In genomic region chr3:49803464-49804140, GRCh38 we compare ENCODE assay signal across 9 cellular contexts.
DNase-seq lines count a peak whose midpoint lies in the region; ATAC-seq and TF ChIP-seq lines count a peak whose summit lies in the region.
"Had no signal": no experiment of that assay in that cellular context is flagged by ENCODE, and none has a peak within 500 bp of the region (broad histone marks: within the 10 kb centered on the region; RNA-seq: fewer than 3 reads in every experiment).

No MANE protein-coding gene starts in this region.

- H3K27ac ChIP-seq in SK-N-MC: no peak overlapping the region
- H3K27ac ChIP-seq: C4-2B had no signal

- no peaks in the 10 kb centered on the region for H3K36me3 ChIP-seq in SK-N-MC (ENCODE audit: insufficient read depth, low read length)

- peak overlapping the region; percentile 85 for H3K4me3 ChIP-seq in SK-N-MC
- H3K4me3 ChIP-seq in astrocyte of the spinal cord (ENCODE audit: low read depth, low read length): peak overlapping the region; percentile 66
- peak overlapping the region; percentile 82 for H3K4me3 ChIP-seq in iPS-18c (ENCODE audit: insufficient read depth, low read depth, low read length)

- in situ Hi-C loops in astrocyte of the spinal cord (cut with HindIII; ENCODE audit: low sequenced_read_pairs): no loop called here

- no peak for TF ChIP-seq CTCF in astrocyte of the spinal cord (IDR thresholded peaks at IDR 0.05; ENCODE audit: low read depth, low read length)

- ATAC-seq in HG03196 (IDR thresholded peaks at IDR 0.05; ENCODE audit: unreplicated experiment): peak; percentile 13

- H3K9me3 ChIP-seq in SK-N-MC (ENCODE audit: low read depth, low read length): no peaks in the 10 kb centered on the region
- no peaks in the 10 kb centered on the region for H3K9me3 ChIP-seq in iPS-18c (ENCODE audit: control insufficient read depth, insufficient read depth, low read length)

- H3K9ac ChIP-seq in SK-N-MC (ENCODE audit: insufficient read length): no peak overlapping the region

- DNase-seq in NCI-H146 (lab: John Stamatoyannopoulos, UW): peak; percentile 21
- DNase-seq in NCI-H146 treated with DMSO at 0.1 percent for 48 hours (lab: John Stamatoyannopoulos, UW; ENCODE audit: unreplicated experiment): no peak
- no peak for DNase-seq in SK-N-MC (ENCODE audit: low read depth, low spot score)
- DNase-seq in astrocyte of the spinal cord (ENCODE audit: low read depth, low spot score): no peak
- DNase-seq in stimulated activated CD4-positive, alpha-beta T cell treated with anti-CD3 and anti-CD28 coated beads, Interleukin-2, amount 100 ng/mL, for 24 hours: peak; percentile 55 to 56
- DNase-seq in putamen (ENCODE audit: low spot score): no peak

Comparison
In these comparisons a context has a peak if more than half of its experiments do, and no peak if none do; other contexts are left out.
1. DNase-seq: peak in NCI-H146 (single experiment) and stimulated activated CD4-positive, alpha-beta T cell treated with anti-CD3 and anti-CD28 coated beads, Interleukin-2, amount 100 ng/mL, for 24 hours (2 of 2); none in NCI-H146 treated with DMSO at 0.1 percent for 48 hours (single experiment), SK-N-MC (single experiment), astrocyte of the spinal cord (single experiment) and putamen (single experiment).
2. Peak in every context shown above with its lines, with median percentiles within 50 percentile points of each other: H3K4me3 ChIP-seq.